In genomic region chr17:22217135-22217534, GRCh38 we compare ENCODE assay signal across 18 cellular contexts.
A peak's percentile ranks its signal among the peaks of the same experiment; 100 is the strongest.
DNase-seq lines count a peak whose midpoint lies in the region; ATAC-seq and TF ChIP-seq lines count a peak whose summit lies in the region.
"Had no signal": no experiment of that assay in that cellular context is flagged by ENCODE, and none has a peak within 500 bp of the region (broad histone marks: within the 10 kb centered on the region; RNA-seq: fewer than 3 reads in every experiment).

No MANE protein-coding gene starts in this region.

- H3K9ac ChIP-seq in HUES64 (ENCODE audit: low read depth, low read length), result no peak overlapping the region
- H3K9ac ChIP-seq in endodermal cell (ENCODE audit: extremely low read depth, low read length, poor library complexity, severe bottlenecking), result no peak overlapping the region

- H3K4me3 ChIP-seq in HUES64 (ENCODE audit: low read length) (peak overlapping the region; percentile 49), endodermal cell (ENCODE audit: low read length) (peak overlapping the region; percentile 65), upper lobe of right lung (no peak overlapping the region), esophagus squamous epithelium (no peak overlapping the region)

- WGBS in HUES64, result 58% methylated on average over 27 of the region's 27 CpGs
- WGBS in endodermal cell (ENCODE audit: insufficient coverage in 1 of 2, insufficient read length in 1 of 2), 2 experiments, result 45 to 53% methylated on average over 15 to 27 of the region's 27 CpGs
- 52 to 70% methylated on average over 8 to 23 of the region's 27 CpGs for WGBS in esophagus squamous epithelium, 2 donors

- TF ChIP-seq CTCF in endodermal cell (conservative IDR thresholded peaks at IDR 0.05), result no peak
- no peak for TF ChIP-seq CTCF in upper lobe of right lung (IDR thresholded peaks at IDR 0.05)
- TF ChIP-seq CTCF in esophagus squamous epithelium (IDR thresholded peaks at IDR 0.05), result no peak

- no peak for TF ChIP-seq POLR2A in esophagus squamous epithelium (IDR thresholded peaks at IDR 0.05)

- H3K36me3 ChIP-seq in HUES64 (ENCODE audit: insufficient read depth, low read length), result no peaks in the 10 kb centered on the region
- H3K36me3 ChIP-seq in endodermal cell (ENCODE audit: control insufficient read depth, insufficient read depth, low read length), result no peaks in the 10 kb centered on the region
- no peaks in the 10 kb centered on the region for H3K36me3 ChIP-seq in upper lobe of right lung
- H3K36me3 ChIP-seq in esophagus squamous epithelium, result no peaks in the 10 kb centered on the region

- DNase-seq in endodermal cell, result no peak
- DNase-seq in left lobe of liver (ENCODE audit: low spot score), result peak; percentile 11
- DNase-seq in upper lobe of right lung, result peak; percentile 3
- no peak for DNase-seq in SW 1271 (lab: John Stamatoyannopoulos, UW)
- no peak for DNase-seq in amniotic stem cell (lab: John Stamatoyannopoulos, UW)
- DNase-seq in esophagus squamous epithelium (lab: John Stamatoyannopoulos, UW), result no peak
- DNase-seq: ACHN, AML-193, COR-L47, DMS153, EL, GOT3, KG1, NCI-H1436, NCI-H2029, NCI-H82 had no signal

- ATAC-seq in left lobe of liver, result no peak
- no peak for ATAC-seq in upper lobe of right lung
- ATAC-seq: HepG2 had no signal

- H3K27ac ChIP-seq in HUES64 (ENCODE audit: low read depth, low read length) (no peak overlapping the region; the same call in 1 of the 2 replicates), endodermal cell (ENCODE audit: low read depth, low read length) (no peak overlapping the region), upper lobe of right lung (no peak overlapping the region), esophagus squamous epithelium (no peak overlapping the region)

- no peaks in the 10 kb centered on the region for H3K4me1 ChIP-seq in HUES64 (ENCODE audit: insufficient read depth, low read length)
- no peaks in the 10 kb centered on the region for H3K4me1 ChIP-seq in endodermal cell (ENCODE audit: control insufficient read depth, insufficient read depth, low read length)
- no peaks in the 10 kb centered on the region for H3K4me1 ChIP-seq in upper lobe of right lung
- no peaks in the 10 kb centered on the region for H3K4me1 ChIP-seq in esophagus squamous epithelium

- H3K4me1 Mint-ChIP-seq in endodermal cell, result no peaks in the 10 kb centered on the region

- H3K36me3 Mint-ChIP-seq in endodermal cell (ENCODE audit: low read depth), result peaks cover 2% of the 10 kb centered on the region

- H3K9me3 Mint-ChIP-seq in endodermal cell, result peaks cover 87% of the 10 kb centered on the region

- H3K4me3 Mint-ChIP-seq in endodermal cell, result no peak overlapping the region

- H3K27me3 Mint-ChIP-seq in endodermal cell (ENCODE audit: insufficient read depth), result no peaks in the 10 kb centered on the region

- no peaks in the 10 kb centered on the region for H3K9me3 ChIP-seq in HUES64 (ENCODE audit: insufficient read depth, low read depth, low read length)
- no peaks in the 10 kb centered on the region for H3K9me3 ChIP-seq in endodermal cell (ENCODE audit: control insufficient read depth, low read length)
- H3K9me3 ChIP-seq in upper lobe of right lung, result no peaks in the 10 kb centered on the region
- peaks cover 0 to 29% (median 24%) of the 10 kb centered on the region in 3 donors for H3K9me3 ChIP-seq in esophagus squamous epithelium

- H3K27me3 ChIP-seq in HUES64 (ENCODE audit: insufficient read depth, low read length) (no peaks in the 10 kb centered on the region), endodermal cell (ENCODE audit: control insufficient read depth, insufficient read depth, low read length, poor library complexity, severe bottlenecking) (no peaks in the 10 kb centered on the region), upper lobe of right lung (no peaks in the 10 kb centered on the region), esophagus squamous epithelium (no peaks in the 10 kb centered on the region)

- intact Hi-C loops in upper lobe of right lung (cut with DNase I) (no loop called here), esophagus squamous epithelium (cut with DNase I) (no loop called here)

- H3K27ac Mint-ChIP-seq in endodermal cell, result no peak overlapping the region

Comparison
In these comparisons a context has a peak if more than half of its experiments do, and no peak if none do; other contexts are left out.
1. H3K4me3 ChIP-seq: peak in HUES64 (single experiment) and endodermal cell (single experiment); none in upper lobe of right lung (single experiment) and esophagus squamous epithelium (0 of 4).
2. DNase-seq: peak in left lobe of liver (single experiment) and upper lobe of right lung (single experiment); none in endodermal cell (single experiment), SW 1271 (0 of 2), amniotic stem cell (single experiment) and esophagus squamous epithelium (single experiment).